ENCODE assay signal across 13 cellular contexts in genomic region chr11:8309862-8310261, GRCh38.
DNase-seq lines count a peak whose midpoint lies in the region; ATAC-seq and TF ChIP-seq lines count a peak whose summit lies in the region.
"Had no signal": no experiment of that assay in that cellular context is flagged by ENCODE, and none has a peak within 500 bp of the region (broad histone marks: within the 10 kb centered on the region; RNA-seq: fewer than 3 reads in every experiment).

No MANE protein-coding gene starts in this region.

- intact Hi-C loops in head of caudate nucleus (cut with DNase I), result no loop called here

- no peaks in the 10 kb centered on the region for H3K27me3 ChIP-seq in DOHH2 (ENCODE audit: control insufficient read depth, low read length)
- H3K27me3 ChIP-seq in Loucy (ENCODE audit: insufficient read depth, low read length, poor library complexity, severe bottlenecking), result no peaks in the 10 kb centered on the region

- H3K4me2 ChIP-seq in DOHH2 (ENCODE audit: low read length) (no peak overlapping the region), Loucy (ENCODE audit: low read depth, low read length, poor library complexity, severe bottlenecking) (no peak overlapping the region)

- H4K20me1 ChIP-seq in DOHH2 (ENCODE audit: control insufficient read depth, insufficient read depth, low read depth, low read length) (no peaks in the 10 kb centered on the region; the same call in 1 of the 2 replicates), Loucy (ENCODE audit: insufficient read depth, low read length, poor library complexity, severe bottlenecking) (no peaks in the 10 kb centered on the region)

- no peaks in the 10 kb centered on the region for H3F3A ChIP-seq in DOHH2 (ENCODE audit: control insufficient read depth, insufficient read depth)
- H3F3A ChIP-seq in Loucy (ENCODE audit: low read depth), result no peaks in the 10 kb centered on the region

- H3K27ac Mint-ChIP-seq in nephron progenitor cell, result no peak overlapping the region
- H3K27ac Mint-ChIP-seq: natural killer cell treated with Interleukin-12 subunit alpha and Interleukin-12 subunit beta and Interleukin-15 and Interleukin-18, amount 100 ng/mL, for 72 hours; WTC11 had no signal

- H3K36me3 ChIP-seq in DOHH2 (ENCODE audit: control insufficient read depth, low read length), result no peaks in the 10 kb centered on the region
- H3K36me3 ChIP-seq in Loucy (ENCODE audit: insufficient read depth, low read length), result no peaks in the 10 kb centered on the region

- H3K4me3 ChIP-seq in DOHH2 (ENCODE audit: low read length) (no peak overlapping the region), Loucy (ENCODE audit: low read length, poor library complexity, severe bottlenecking) (no peak overlapping the region)

- TF ChIP-seq CTCF in DOHH2 (IDR thresholded peaks at IDR 0.05; ENCODE audit: low read depth, low read length, poor library complexity, severe bottlenecking) (peak; percentile 23), Loucy (conservative IDR thresholded peaks at IDR 0.05; ENCODE audit: low read length) (peak; percentile 44), VCaP (conservative IDR thresholded peaks at IDR 0.05) (peak; percentile 60), nephron progenitor cell (IDR thresholded peaks at IDR 0.05) (peak; percentile 7)

- no peak overlapping the region for H3K27ac ChIP-seq in DOHH2 (ENCODE audit: low read depth, low read length)
- H3K27ac ChIP-seq in VCaP, result no peak overlapping the region
- H3K27ac ChIP-seq: RWPE1 had no signal

- H3K9me2 ChIP-seq in DOHH2 (replicated peaks; ENCODE audit: control insufficient read depth, low read length), result no peaks in the 10 kb centered on the region
- no peaks in the 10 kb centered on the region for H3K9me2 ChIP-seq in Loucy (replicated peaks; ENCODE audit: low read depth, low read length)

- H3K9me3 Mint-ChIP-seq in nephron progenitor cell, result peaks cover 12% of the 10 kb centered on the region
- H3K9me3 Mint-ChIP-seq: natural killer cell treated with Interleukin-12 subunit alpha and Interleukin-12 subunit beta and Interleukin-15 and Interleukin-18, amount 100 ng/mL, for 72 hours had no signal

- H3K9ac ChIP-seq in Loucy (ENCODE audit: low read depth, low read length, poor library complexity, severe bottlenecking), result no peak overlapping the region

- no peak for DNase-seq in nephron progenitor cell
- DNase-seq in activated gamma-delta T cell treated with Interleukin-2 at 50 U/mL for 16 hours, result no peak
- no peak for DNase-seq in head of caudate nucleus
- DNase-seq: activated T-cell treated with anti-CD3 and anti-CD28 coated beads, Interleukin-2, amount 50 U/mL, for 48 hours; MV-4-11; stimulated activated CD4-positive, alpha-beta T cell treated with anti-CD3 and anti-CD28 coated beads, Interleukin-15, amount 100 ng/mL, for 24 hours had no signal

- no peak for ATAC-seq in GM18858 (IDR thresholded peaks at IDR 0.05; ENCODE audit: unreplicated experiment)
- ATAC-seq: natural killer cell treated with Interleukin-12 subunit alpha and Interleukin-12 subunit beta and Interleukin-15 and Interleukin-18, amount 100 ng/mL, for 72 hours; WTC11 had no signal

- H3K79me2 ChIP-seq in DOHH2 (ENCODE audit: control insufficient read depth, low read length) (no peaks in the 10 kb centered on the region), Loucy (ENCODE audit: insufficient read depth, low read length) (no peaks in the 10 kb centered on the region)

- H2AFZ ChIP-seq in Loucy (ENCODE audit: low read length), result no peak overlapping the region

- H3K4me3 Mint-ChIP-seq in nephron progenitor cell, result no peak overlapping the region
- H3K4me3 Mint-ChIP-seq: natural killer cell treated with Interleukin-12 subunit alpha and Interleukin-12 subunit beta and Interleukin-15 and Interleukin-18, amount 100 ng/mL, for 72 hours; WTC11 had no signal

- peaks cover 17% of the 10 kb centered on the region for H3K27me3 Mint-ChIP-seq in nephron progenitor cell (ENCODE audit: low read depth, poor library complexity)

- peaks cover 16% of the 10 kb centered on the region for H3K4me1 Mint-ChIP-seq in nephron progenitor cell

- H3K4me1 ChIP-seq in DOHH2 (ENCODE audit: control insufficient read depth, low read length) (no peaks in the 10 kb centered on the region), Loucy (ENCODE audit: insufficient read depth, low read length, poor library complexity, severe bottlenecking) (no peaks in the 10 kb centered on the region)

- H3K36me3 Mint-ChIP-seq in nephron progenitor cell (ENCODE audit: low read depth), result peaks cover 2% of the 10 kb centered on the region
- H3K36me3 Mint-ChIP-seq: natural killer cell treated with Interleukin-12 subunit alpha and Interleukin-12 subunit beta and Interleukin-15 and Interleukin-18, amount 100 ng/mL, for 72 hours had no signal

- H3K9me3 ChIP-seq in DOHH2 (ENCODE audit: control insufficient read depth, insufficient read depth, low read length) (no peaks in the 10 kb centered on the region), Loucy (ENCODE audit: insufficient read depth, low read depth, low read length) (peaks cover 3% of the 10 kb centered on the region; the same call in 1 of the 2 replicates)

Comparison
In these comparisons a context has a peak if more than half of its experiments do, and no peak if none do; other contexts are left out.
1. CTCF ChIP-seq: peak in every context shown above with its lines; median percentile 60 in VCaP; 44 in Loucy; 23 in DOHH2; 7 in nephron progenitor cell.